In the genomic region with DNA sequence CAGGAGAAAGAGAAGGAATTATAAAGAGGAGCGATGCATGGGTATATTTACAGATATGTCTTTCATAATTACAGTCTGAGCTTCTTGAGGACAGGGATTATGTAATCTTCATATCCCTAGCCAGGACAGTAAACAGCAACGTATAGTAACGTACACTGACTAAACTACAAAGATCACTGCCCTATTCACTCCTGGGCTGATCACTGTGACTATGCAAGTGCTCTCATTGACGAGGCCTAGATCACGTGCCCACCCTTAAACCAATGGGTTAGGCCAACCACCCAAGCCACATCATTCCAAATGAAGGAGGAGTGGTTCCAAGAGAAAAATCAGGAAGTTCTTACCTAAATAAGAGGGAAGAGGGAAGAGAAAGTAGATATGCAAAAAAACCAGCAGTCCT, we compare ENCODE assay signal across 29 cellular contexts.
"Had no signal": no experiment of that assay in that cellular context is flagged by ENCODE, and none has a peak within 500 bp of the region (broad histone marks: within the 10 kb centered on the region; RNA-seq: fewer than 3 reads in every experiment).

No MANE protein-coding gene starts in this region.

- ATAC-seq: mucosa of descending colon; natural killer cell treated with Interleukin-12 subunit alpha and Interleukin-12 subunit beta and Interleukin-15 and Interleukin-18, amount 100 ng/mL, for 72 hours; sciatic nerve; stimulated activated naive CD8-positive, alpha-beta T cell treated with anti-CD3 and anti-CD28 coated beads, Interleukin-15, amount 100 ng/mL, for 72 hours; upper lobe of right lung had no signal

- H3K36me3 Mint-ChIP-seq: naive B cell; natural killer cell treated with Interleukin-12 subunit alpha and Interleukin-12 subunit beta and Interleukin-15 and Interleukin-18, amount 100 ng/mL, for 72 hours had no signal

- H3K27ac ChIP-seq: colonic mucosa, esophagus muscularis mucosa, neural progenitor cell, prostate gland, right atrium auricular region, suprapubic skin, transverse colon, upper lobe of right lung, uterus had no signal

- H3K4me1 Mint-ChIP-seq: neural progenitor cell; stimulated activated naive CD8-positive, alpha-beta T cell treated with anti-CD3 and anti-CD28 coated beads, Interleukin-15, amount 100 ng/mL, for 72 hours had no signal

- H3K9ac ChIP-seq: neural progenitor cell had no signal

- H3K36me3 ChIP-seq: colonic mucosa, prostate gland, right atrium auricular region, suprapubic skin, transverse colon, upper lobe of right lung, uterus had no signal

- H3K27ac Mint-ChIP-seq: dendritic cell treated with granulocyte-macrophage colony-stimulating factor and Interleukin-4, amounts not matched to agents 40 ng/mL and 50 ng/mL, for 4 days; endodermal cell; mesothelial cell of epicardium; naive B cell; natural killer cell treated with Interleukin-12 subunit alpha and Interleukin-12 subunit beta and Interleukin-15 and Interleukin-18, amount 100 ng/mL, for 72 hours; neural progenitor cell; stimulated activated naive CD8-positive, alpha-beta T cell treated with anti-CD3 and anti-CD28 coated beads, Interleukin-15, amount 100 ng/mL, for 72 hours had no signal

- H3K9me3 Mint-ChIP-seq: dendritic cell treated with granulocyte-macrophage colony-stimulating factor and Interleukin-4, amounts not matched to agents 40 ng/mL and 50 ng/mL, for 4 days; endodermal cell; mesothelial cell of epicardium; naive B cell; natural killer cell treated with Interleukin-12 subunit alpha and Interleukin-12 subunit beta and Interleukin-15 and Interleukin-18, amount 100 ng/mL, for 72 hours; neural progenitor cell; stimulated activated naive CD8-positive, alpha-beta T cell treated with anti-CD3 and anti-CD28 coated beads, Interleukin-15, amount 100 ng/mL, for 72 hours had no signal

- H3K4me2 ChIP-seq: neural progenitor cell, smooth muscle cell had no signal

- H2AFZ ChIP-seq: neural progenitor cell had no signal

- H3K9me3 ChIP-seq: colonic mucosa, esophagus muscularis mucosa, mucosa of descending colon, prostate gland, right atrium auricular region, suprapubic skin, transverse colon, upper lobe of right lung, uterus had no signal

- H3K4me3 ChIP-seq: colonic mucosa, esophagus muscularis mucosa, mucosa of descending colon, neural progenitor cell, prostate gland, right atrium auricular region, smooth muscle cell, suprapubic skin, transverse colon, upper lobe of right lung, uterus had no signal

- H3K27me3 Mint-ChIP-seq: dendritic cell treated with granulocyte-macrophage colony-stimulating factor and Interleukin-4, amounts not matched to agents 40 ng/mL and 50 ng/mL, for 4 days; natural killer cell treated with Interleukin-12 subunit alpha and Interleukin-12 subunit beta and Interleukin-15 and Interleukin-18, amount 100 ng/mL, for 72 hours; stimulated activated naive CD8-positive, alpha-beta T cell treated with anti-CD3 and anti-CD28 coated beads, Interleukin-15, amount 100 ng/mL, for 72 hours had no signal

- H3K4me1 ChIP-seq: colonic mucosa, neural progenitor cell, prostate gland, suprapubic skin, transverse colon, upper lobe of right lung, uterus had no signal

- H3K4me3 Mint-ChIP-seq: dendritic cell treated with granulocyte-macrophage colony-stimulating factor and Interleukin-4, amounts not matched to agents 40 ng/mL and 50 ng/mL, for 4 days; endodermal cell; mesothelial cell of epicardium; natural killer cell treated with Interleukin-12 subunit alpha and Interleukin-12 subunit beta and Interleukin-15 and Interleukin-18, amount 100 ng/mL, for 72 hours; neural progenitor cell; stimulated activated naive CD8-positive, alpha-beta T cell treated with anti-CD3 and anti-CD28 coated beads, Interleukin-15, amount 100 ng/mL, for 72 hours had no signal

- H3K27me3 ChIP-seq: colonic mucosa, esophagus muscularis mucosa, neural progenitor cell, right atrium auricular region, suprapubic skin, transverse colon, upper lobe of right lung, uterus had no signal

- FAIRE-seq: keratinocyte had no signal

- DNase-seq: colonic mucosa; effector CD8-positive, alpha-beta T cell; endodermal cell; foreskin melanocyte; glutamatergic neuron; hypothalamus; mesenchymal stem cell; mucosa of descending colon; naive B cell; stimulated activated CD4-positive, alpha-beta T cell treated with anti-CD3 and anti-CD28 coated beads, Interleukin-12 subunit alpha, Interleukin-12 subunit beta, amount 100 ng/mL, for 4 hours; stimulated activated CD4-positive, alpha-beta T cell treated with anti-CD3 and anti-CD28 coated beads, Interleukin-1b, Interleukin-23, amount 100 ng/mL, for 48 hours; stimulated activated CD4-positive, alpha-beta T cell treated with anti-CD3 and anti-CD28 coated beads, Interleukin-4, amount 100 ng/mL, for 1 hour; stimulated activated CD8-positive, alpha-beta memory T cell treated with anti-CD3 and anti-CD28 coated beads, Interleukin-4, amount 100 ng/mL, for 48 hours; stimulated activated naive CD4-positive, alpha-beta T cell; stimulated activated naive CD8-positive, alpha-beta T cell treated with anti-CD3 and anti-CD28 coated beads, Interleukin-15, amount 100 ng/mL, for 72 hours; transverse colon; upper lobe of right lung; uterus had no signal
